Comparison of ENCODE assay signal across 14 cellular contexts in the genomic region with DNA sequence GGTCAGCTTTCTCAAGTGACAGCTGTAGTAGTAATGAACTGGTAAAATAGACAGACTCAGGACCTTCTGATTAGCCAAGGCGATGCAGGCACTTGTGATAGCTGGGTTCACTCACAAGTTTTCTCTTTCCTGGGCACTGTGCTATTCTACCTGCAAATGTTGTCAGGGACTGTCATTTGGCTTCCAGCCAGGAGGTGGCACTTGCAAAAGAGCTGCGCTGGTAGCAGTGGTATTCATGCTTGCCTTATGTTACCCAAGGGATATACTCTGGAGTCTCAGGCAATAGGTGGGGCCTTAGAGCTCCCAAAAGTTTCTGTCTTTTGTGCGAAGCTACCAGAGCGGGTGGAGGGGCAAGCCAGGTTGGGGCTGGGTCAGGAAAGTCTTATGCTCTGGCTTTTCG. TPM values are rescaled to one million over a fixed set of nuclear protein-coding genes. Genes with fewer than 3 reads are reported as not detected.
DNase-seq lines count a peak whose midpoint lies in the region; ATAC-seq and TF ChIP-seq lines count a peak whose summit lies in the region.
"Had no signal": no experiment of that assay in that cellular context is flagged by ENCODE, and none has a peak within 500 bp of the region (broad histone marks: within the 10 kb centered on the region; RNA-seq: fewer than 3 reads in every experiment).

No MANE protein-coding gene starts in this region.

- peak; percentile 59 for ATAC-seq in activated naive CD8-positive, alpha-beta T cell treated with anti-CD3 and anti-CD28 coated beads, Interleukin-2, amount 10 ng/mL, durations not matched to agents 7 days and 5 days (ENCODE audit: low read depth)
- peak; percentile 37 for ATAC-seq in activated naive CD8-positive, alpha-beta T cell treated with anti-CD3 and anti-CD28 coated beads, Interleukin-2, amount 50 U/mL, for 24 hours
- peak; percentile 34 for ATAC-seq in stimulated activated naive CD8-positive, alpha-beta T cell treated with anti-CD3 and anti-CD28 coated beads, Interleukin-15, Interleukin-2, amounts not matched to agents 100 U/mL and 50 U/mL, for 24 hours

- peaks cover 37% of the 10 kb centered on the region for H3K36me3 Mint-ChIP-seq in activated naive CD8-positive, alpha-beta T cell treated with anti-CD3 and anti-CD28 coated beads, Interleukin-2, amount 10 ng/mL, durations not matched to agents 7 days and 5 days
- peaks cover 1% of the 10 kb centered on the region for H3K36me3 Mint-ChIP-seq in activated naive CD8-positive, alpha-beta T cell treated with anti-CD3 and anti-CD28 coated beads for 36 hours
- H3K36me3 Mint-ChIP-seq in activated naive CD8-positive, alpha-beta T cell treated with anti-CD3 and anti-CD28 coated beads, Interleukin-2, amount 50 U/mL, for 24 hours (ENCODE audit: low read depth) = no peaks in the 10 kb centered on the region
- H3K36me3 Mint-ChIP-seq: memory B cell had no signal

- H3K4me1 Mint-ChIP-seq in activated naive CD8-positive, alpha-beta T cell treated with anti-CD3 and anti-CD28 coated beads, Interleukin-2, amount 10 ng/mL, durations not matched to agents 7 days and 5 days = peaks cover 32% of the 10 kb centered on the region
- H3K4me1 Mint-ChIP-seq in activated naive CD8-positive, alpha-beta T cell treated with anti-CD3 and anti-CD28 coated beads for 36 hours = peaks cover 7% of the 10 kb centered on the region
- H3K4me1 Mint-ChIP-seq in activated naive CD8-positive, alpha-beta T cell treated with anti-CD3 and anti-CD28 coated beads, Interleukin-2, amount 50 U/mL, for 24 hours = peaks cover 4% of the 10 kb centered on the region
- H3K4me1 Mint-ChIP-seq: memory B cell had no signal

- H3K27ac Mint-ChIP-seq in activated naive CD8-positive, alpha-beta T cell treated with anti-CD3 and anti-CD28 coated beads, Interleukin-2, amount 10 ng/mL, durations not matched to agents 7 days and 5 days = no peak overlapping the region
- H3K27ac Mint-ChIP-seq in activated naive CD8-positive, alpha-beta T cell treated with anti-CD3 and anti-CD28 coated beads for 36 hours = no peak overlapping the region
- H3K27ac Mint-ChIP-seq in activated naive CD8-positive, alpha-beta T cell treated with anti-CD3 and anti-CD28 coated beads, Interleukin-2, amount 50 U/mL, for 24 hours = no peak overlapping the region
- H3K27ac Mint-ChIP-seq: activated T-helper 2 cell treated with anti-CD3 and anti-CD28 coated beads, Interferon-gamma antibody, Interleukin-2, Interleukin-4, amounts not matched to agents 10 μg/mL and 5 μg/mL and 100 μg/mL, durations not matched to agents 14 hours and 24 hours and 36 hours; memory B cell; stimulated activated naive CD8-positive, alpha-beta T cell treated with anti-CD3 and anti-CD28 coated beads, Interleukin-15, Interleukin-2, amounts not matched to agents 100 ng/mL and 50 ng/mL, for 24 hours had no signal

- no peaks in the 10 kb centered on the region for H3K27me3 Mint-ChIP-seq in activated naive CD8-positive, alpha-beta T cell treated with anti-CD3 and anti-CD28 coated beads, Interleukin-2, amount 10 ng/mL, durations not matched to agents 7 days and 5 days
- no peaks in the 10 kb centered on the region for H3K27me3 Mint-ChIP-seq in activated naive CD8-positive, alpha-beta T cell treated with anti-CD3 and anti-CD28 coated beads for 36 hours
- H3K27me3 Mint-ChIP-seq in activated naive CD8-positive, alpha-beta T cell treated with anti-CD3 and anti-CD28 coated beads, Interleukin-2, amount 50 U/mL, for 24 hours = no peaks in the 10 kb centered on the region
- H3K27me3 Mint-ChIP-seq: memory B cell; stimulated activated naive CD8-positive, alpha-beta T cell treated with anti-CD3 and anti-CD28 coated beads, Interleukin-15, Interleukin-2, amounts not matched to agents 100 ng/mL and 50 ng/mL, for 24 hours had no signal

- no peaks in the 10 kb centered on the region for H3K9me3 Mint-ChIP-seq in activated naive CD8-positive, alpha-beta T cell treated with anti-CD3 and anti-CD28 coated beads, Interleukin-2, amount 10 ng/mL, durations not matched to agents 7 days and 5 days
- H3K9me3 Mint-ChIP-seq in activated naive CD8-positive, alpha-beta T cell treated with anti-CD3 and anti-CD28 coated beads for 36 hours = no peaks in the 10 kb centered on the region
- no peaks in the 10 kb centered on the region for H3K9me3 Mint-ChIP-seq in activated naive CD8-positive, alpha-beta T cell treated with anti-CD3 and anti-CD28 coated beads, Interleukin-2, amount 50 U/mL, for 24 hours
- H3K9me3 Mint-ChIP-seq: activated T-helper 2 cell treated with anti-CD3 and anti-CD28 coated beads, Interferon-gamma antibody, Interleukin-2, Interleukin-4, amounts not matched to agents 10 μg/mL and 5 μg/mL and 100 μg/mL, durations not matched to agents 14 hours and 24 hours and 36 hours; memory B cell; stimulated activated naive CD8-positive, alpha-beta T cell treated with anti-CD3 and anti-CD28 coated beads, Interleukin-15, Interleukin-2, amounts not matched to agents 100 ng/mL and 50 ng/mL, for 24 hours had no signal

- POLR2A ChIA-PET in activated naive CD8-positive, alpha-beta T cell treated with anti-CD3 and anti-CD28 coated beads, Interleukin-2, amount 10 ng/mL, durations not matched to agents 7 days and 5 days (lab: Charles Lee) = interaction anchor here (1.6 to 2.9 kb wide), 2 partner anchors 51 to 53 kb away, joined by 3 to 11 read pairs; a partner anchor contains a TSS
- POLR2A ChIA-PET in HEK293T (lab: Yijun Ruan, JAX) = no interaction called here

- no peak for DNase-seq in activated naive CD8-positive, alpha-beta T cell treated with anti-CD3 and anti-CD28 coated beads, Interleukin-2, amount 10 ng/mL, durations not matched to agents 7 days and 5 days
- no peak for DNase-seq in activated naive CD8-positive, alpha-beta T cell treated with anti-CD3 and anti-CD28 coated beads for 36 hours
- DNase-seq in HT-29 (ENCODE audit: low spot score) (peak; percentile 9), NCI-H1930 (lab: John Stamatoyannopoulos, UW) (no peak), HEK293T (ENCODE audit: extremely low spot score) (no peak), AG08396 (ENCODE audit: low spot score) (no peak)
- DNase-seq in activated naive CD8-positive, alpha-beta T cell treated with anti-CD3 and anti-CD28 coated beads, Interleukin-2, amount 50 U/mL, for 24 hours = no peak
- no peak for DNase-seq in stimulated activated naive CD8-positive, alpha-beta T cell treated with anti-CD3 and anti-CD28 coated beads, Interleukin-15, Interleukin-2, amounts not matched to agents 100 U/mL and 50 U/mL, for 24 hours
- DNase-seq: H7, hippocampal formation, NCI-H2171 treated with DMSO at 0.1 percent for 48 hours had no signal

- H3K4me3 Mint-ChIP-seq in activated naive CD8-positive, alpha-beta T cell treated with anti-CD3 and anti-CD28 coated beads, Interleukin-2, amount 10 ng/mL, durations not matched to agents 7 days and 5 days = no peak overlapping the region
- no peak overlapping the region for H3K4me3 Mint-ChIP-seq in activated naive CD8-positive, alpha-beta T cell treated with anti-CD3 and anti-CD28 coated beads for 36 hours
- H3K4me3 Mint-ChIP-seq in activated naive CD8-positive, alpha-beta T cell treated with anti-CD3 and anti-CD28 coated beads, Interleukin-2, amount 50 U/mL, for 24 hours = no peak overlapping the region
- H3K4me3 Mint-ChIP-seq: memory B cell; stimulated activated naive CD8-positive, alpha-beta T cell treated with anti-CD3 and anti-CD28 coated beads, Interleukin-15, Interleukin-2, amounts not matched to agents 100 ng/mL and 50 ng/mL, for 24 hours had no signal

- CTCF ChIA-PET in HEK293T (lab: Yijun Ruan, JAX) = interaction anchor here (0.9 kb wide), 1 partner anchor 54 kb away, joined by 3 read pairs; no protein-coding TSS in a partner anchor

TF ChIP-seq in HEK293T, 16 proteins besides CTCF, POLR2A, EP300 and RAD21:
- TF ChIP-seq TARDBP (IDR thresholded peaks at IDR 0.05) (no peak), BHLHE40 (IDR thresholded peaks at IDR 0.05; ENCODE audit: borderline replicate concordance) (no peak), NFRKB (IDR thresholded peaks at IDR 0.05) (no peak), FOXK2 (IDR thresholded peaks at IDR 0.05) (no peak), SUZ12 (IDR thresholded peaks at IDR 0.05) (no peak), LEF1 (IDR thresholded peaks at IDR 0.05; ENCODE audit: borderline replicate concordance) (no peak), FOXA1 (IDR thresholded peaks at IDR 0.05) (no peak), ZNF384 (IDR thresholded peaks at IDR 0.05) (no peak), HDGF (IDR thresholded peaks at IDR 0.05; ENCODE audit: borderline replicate concordance) (no peak), CTBP1 (IDR thresholded peaks at IDR 0.05; ENCODE audit: borderline replicate concordance) (no peak), FOXM1 (IDR thresholded peaks at IDR 0.05; ENCODE audit: borderline replicate concordance) (no peak), ARNT (IDR thresholded peaks at IDR 0.05) (no peak), SP1 (IDR thresholded peaks at IDR 0.05) (no peak), L3MBTL2 (conservative IDR thresholded peaks at IDR 0.05) (no peak), ELF4 (IDR thresholded peaks at IDR 0.05) (no peak)
- TF ChIP-seq, protein P1, sequence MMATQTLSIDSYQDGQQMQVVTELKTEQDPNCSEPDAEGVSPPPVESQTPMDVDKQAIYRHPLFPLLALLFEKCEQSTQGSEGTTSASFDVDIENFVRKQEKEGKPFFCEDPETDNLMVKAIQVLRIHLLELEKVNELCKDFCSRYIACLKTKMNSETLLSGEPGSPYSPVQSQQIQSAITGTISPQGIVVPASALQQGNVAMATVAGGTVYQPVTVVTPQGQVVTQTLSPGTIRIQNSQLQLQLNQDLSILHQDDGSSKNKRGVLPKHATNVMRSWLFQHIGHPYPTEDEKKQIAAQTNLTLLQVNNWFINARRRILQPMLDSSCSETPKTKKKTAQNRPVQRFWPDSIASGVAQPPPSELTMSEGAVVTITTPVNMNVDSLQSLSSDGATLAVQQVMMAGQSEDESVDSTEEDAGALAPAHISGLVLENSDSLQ (IDR thresholded peaks at IDR 0.05) = no peak

RNA-seq across cellular contexts. Expression of a gene that starts 23.5 kb away (rescaled TPM):
- 100 to 1,000 TPM; 180 to 186 TPM for total RNA-seq in activated naive CD8-positive, alpha-beta T cell treated with anti-CD3 and anti-CD28 coated beads, Interleukin-2, amount 10 ng/mL, durations not matched to agents 7 days and 5 days
- total RNA-seq in activated naive CD8-positive, alpha-beta T cell treated with anti-CD3 and anti-CD28 coated beads for 36 hours = 10 to 100 TPM; 40.8 to 45.2 TPM
- 12.2 and 24.6 TPM in 2 replicates for total RNA-seq in HT-29 (2014; rRNA removed; shearing (Covaris generic))
- total RNA-seq: H7 had no signal

RNA-seq across cellular contexts. Expression of a gene that starts 52.9 kb away (rescaled TPM):
- total RNA-seq in activated naive CD8-positive, alpha-beta T cell treated with anti-CD3 and anti-CD28 coated beads, Interleukin-2, amount 10 ng/mL, durations not matched to agents 7 days and 5 days = 100 to 1,000 TPM; 278 to 290 TPM
- 10 to 100 TPM; 38.5 to 38.6 TPM for total RNA-seq in activated naive CD8-positive, alpha-beta T cell treated with anti-CD3 and anti-CD28 coated beads for 36 hours
- total RNA-seq in HT-29 (2014; rRNA removed; shearing (Covaris generic)) = 1.4 and 1.6 TPM in 2 replicates
- total RNA-seq: H7 had no signal

Comparison
In these comparisons a context has a peak if more than half of its experiments do, and no peak if none do; other contexts are left out.
1. RNA of a gene that starts 52.9 kb away (total RNA-seq): 278 to 290 TPM in activated naive CD8-positive, alpha-beta T cell treated with anti-CD3 and anti-CD28 coated beads, Interleukin-2, amount 10 ng/mL, durations not matched to agents 7 days and 5 days and 38.5 to 38.6 TPM in activated naive CD8-positive, alpha-beta T cell treated with anti-CD3 and anti-CD28 coated beads for 36 hours; 1.4 to 1.6 TPM in HT-29; every median in the first group is over 10 times any median in the second.
2. Peak in every context shown above with its lines, with median percentiles within 50 percentile points of each other: ATAC-seq.